1 cellular context compared by ENCODE assay signal in genomic region chr20:50193169-50193850, GRCh38.
TF ChIP-seq lines count a peak whose summit lies in the region.

No MANE protein-coding gene starts in this region.

TF ChIP-seq in GM23338, 12 proteins besides CTCF, POLR2A, EP300 and RAD21 (continued from another document):
- no peak for TF ChIP-seq ZNF462 (CRISPR knock-in tag; IDR thresholded peaks at IDR 0.05)
- TF ChIP-seq ETS1 (IDR thresholded peaks at IDR 0.05): no peak
- TF ChIP-seq EZH2phosphoT487 (IDR thresholded peaks at IDR 0.05; ENCODE audit: unreplicated experiment): no peak
- no peak for TF ChIP-seq ZNF114 (CRISPR knock-in tag; IDR thresholded peaks at IDR 0.05)
TF ChIP-seq in GM23338: peak in this region for 0.
